In genomic region chr12:115370650-115371049, GRCh38 we compare ENCODE assay signal across 23 cellular contexts.
"Had no signal": no experiment of that assay in that cellular context is flagged by ENCODE, and none has a peak within 500 bp of the region (broad histone marks: within the 10 kb centered on the region; RNA-seq: fewer than 3 reads in every experiment).

No MANE protein-coding gene starts in this region.

- H3K27me3 ChIP-seq: brain microvascular endothelial cell, cardiac muscle cell had no signal

- H3K27ac ChIP-seq: brain microvascular endothelial cell, cardiac muscle cell, VCaP had no signal

- H3K4me3 ChIP-seq: cardiac muscle cell had no signal

- H3K4me3 Mint-ChIP-seq: activated CD4-positive, alpha-beta memory T cell treated with anti-CD3 and anti-CD28 coated beads, Interleukin-2, amount 10 ng/mL, durations not matched to agents 7 days and 5 days; activated CD4-positive, alpha-beta T cell treated with anti-CD3 and anti-CD28 coated beads for 36 hours; activated naive CD4-positive, alpha-beta T cell treated with anti-CD3 and anti-CD28 coated beads, Interleukin-2, amount 10 ng/mL, durations not matched to agents 7 days and 5 days; activated naive CD8-positive, alpha-beta T cell treated with anti-CD3 and anti-CD28 coated beads for 36 hours; activated T-cell treated with anti-CD3 and anti-CD28 coated beads, Interleukin-2, amount 50 U/mL, for 72 hours had no signal

- H3K4me1 Mint-ChIP-seq: activated naive CD4-positive, alpha-beta T cell treated with anti-CD3 and anti-CD28 coated beads, Interleukin-2, amount 10 ng/mL, durations not matched to agents 7 days and 5 days had no signal

- H3K36me3 ChIP-seq: brain microvascular endothelial cell, cardiac muscle cell had no signal

- H3K27ac Mint-ChIP-seq: activated CD4-positive, alpha-beta memory T cell treated with anti-CD3 and anti-CD28 coated beads, Interleukin-2, amount 10 ng/mL, durations not matched to agents 7 days and 5 days; activated CD4-positive, alpha-beta T cell treated with anti-CD3 and anti-CD28 coated beads for 36 hours; activated naive CD4-positive, alpha-beta T cell treated with anti-CD3 and anti-CD28 coated beads, Interleukin-2, amount 10 ng/mL, durations not matched to agents 7 days and 5 days; activated naive CD8-positive, alpha-beta T cell treated with anti-CD3 and anti-CD28 coated beads for 36 hours; activated T-cell treated with anti-CD3 and anti-CD28 coated beads, Interleukin-2, amount 50 U/mL, for 72 hours; activated T-helper 2 cell treated with anti-CD3 and anti-CD28 coated beads, Interferon-gamma antibody, Interleukin-2, Interleukin-4, amounts not matched to agents 10 μg/mL and 5 μg/mL and 100 μg/mL, durations not matched to agents 14 hours and 24 hours and 36 hours had no signal

- H3K27me3 Mint-ChIP-seq: activated CD4-positive, alpha-beta memory T cell treated with anti-CD3 and anti-CD28 coated beads, Interleukin-2, amount 10 ng/mL, durations not matched to agents 7 days and 5 days; activated naive CD4-positive, alpha-beta T cell treated with anti-CD3 and anti-CD28 coated beads, Interleukin-2, amount 10 ng/mL, durations not matched to agents 7 days and 5 days had no signal

- H3K36me3 Mint-ChIP-seq: activated naive CD8-positive, alpha-beta T cell treated with anti-CD3 and anti-CD28 coated beads for 36 hours had no signal

- DNase-seq: activated CD4-positive, alpha-beta memory T cell treated with anti-CD3 and anti-CD28 coated beads, Interleukin-2, amount 10 ng/mL, durations not matched to agents 7 days and 5 days; activated CD4-positive, alpha-beta T cell treated with anti-CD3 and anti-CD28 coated beads for 36 hours; activated CD4-positive, alpha-beta T cell treated with anti-CD3 and anti-CD28 coated beads, Interleukin-2, amount 50 U/mL, for 1 hour; activated CD8-positive, alpha-beta memory T cell treated with anti-CD3 and anti-CD28 coated beads, Interleukin-2, amount 50 U/mL, for 4 hours; activated gamma-delta T cell treated with Interleukin-2 at 50 U/mL for 16 hours; activated naive CD4-positive, alpha-beta T cell treated with anti-CD3 and anti-CD28 coated beads, Interleukin-2, amount 10 ng/mL, durations not matched to agents 7 days and 5 days; activated naive CD8-positive, alpha-beta T cell treated with anti-CD3 and anti-CD28 coated beads for 36 hours; activated T-cell treated with anti-CD3 and anti-CD28 coated beads, Interleukin-2, amount 50 U/mL, for 72 hours; brain microvascular endothelial cell; IMR-90; KG1; NCI-H1048; NCI-H146; NCI-H187 treated with DMSO at 0.1 percent for 48 hours; NCI-H2081 treated with DMSO at 0.1 percent for 48 hours; NCI-H2227 treated with DMSO at 0.1 percent for 48 hours; NCI-H446 treated with DMSO at 0.1 percent for 48 hours; NCI-H526; SHP77 treated with DMSO at 0.1 percent for 48 hours; T-helper 1 cell had no signal

- ATAC-seq: activated CD4-positive, alpha-beta T cell treated with anti-CD3 and anti-CD28 coated beads for 36 hours; activated T-cell treated with anti-CD3 and anti-CD28 coated beads, Interleukin-2, amount 50 U/mL, for 72 hours had no signal
